ENCODE assay signal across 20 cellular contexts in genomic region chr11:123822022-123822421, GRCh38. TPM values are rescaled to one million over a fixed set of nuclear protein-coding genes. Genes with fewer than 3 reads are reported as not detected.
A peak's percentile ranks its signal among the peaks of the same experiment; 100 is the strongest.
DNase-seq lines count a peak whose midpoint lies in the region; ATAC-seq, FAIRE-seq and TF ChIP-seq lines count a peak whose summit lies in the region.
"Had no signal": no experiment of that assay in that cellular context is flagged by ENCODE, and none has a peak within 500 bp of the region (broad histone marks: within the 10 kb centered on the region; RNA-seq: fewer than 3 reads in every experiment).

No MANE protein-coding gene starts in this region.

- H3K27me3 Mint-ChIP-seq in stimulated activated memory B cell treated with anti-CD40 and anti-IgM and Interleukin-4, amounts not matched to agents 10 μg/mL and 1 μg/mL and 100 μg/mL, for 72 hours = peaks cover 23% of the 10 kb centered on the region
- H3K27me3 Mint-ChIP-seq: stimulated activated naive CD8-positive, alpha-beta T cell treated with anti-CD3 and anti-CD28 coated beads, Interleukin-15, Interleukin-2, amounts not matched to agents 100 ng/mL and 50 ng/mL, for 24 hours had no signal

- CTCF ChIA-PET in endothelial cell of umbilical vein (lab: Charles Lee) = no interaction called here

- no peak overlapping the region for H3K9ac ChIP-seq in endothelial cell of umbilical vein (replicated peaks; ENCODE audit: extremely low read depth, insufficient read depth, low read length)

- H3K36me3 ChIP-seq in endothelial cell of umbilical vein (ENCODE audit: control insufficient read depth in 2 of 2, extremely low read depth in 1 of 2, insufficient read depth in 2 of 2, low read length in 2 of 2) (no peaks in the 10 kb centered on the region), pancreas (no peaks in the 10 kb centered on the region), osteoblast (ENCODE audit: insufficient read depth, low read length) (no peaks in the 10 kb centered on the region)

- H3K4me2 ChIP-seq in endothelial cell of umbilical vein (ENCODE audit: insufficient read depth, low read length) = no peak overlapping the region
- H3K4me2 ChIP-seq in osteoblast (ENCODE audit: insufficient read depth, low read length) = no peak overlapping the region

- no peaks in the 10 kb centered on the region for H3K27me3 ChIP-seq in endothelial cell of umbilical vein (ENCODE audit: control insufficient read depth in 2 of 2, insufficient read depth in 2 of 2, low read length in 2 of 2)
- H3K27me3 ChIP-seq in pancreas = no peaks in the 10 kb centered on the region
- H3K27me3 ChIP-seq in osteoblast (ENCODE audit: insufficient read depth, low read length) = no peaks in the 10 kb centered on the region
- H3K27me3 ChIP-seq: foreskin keratinocyte had no signal

- no peaks in the 10 kb centered on the region for H3K9me1 ChIP-seq in endothelial cell of umbilical vein (replicated peaks; ENCODE audit: control insufficient read depth, extremely low read depth, insufficient read depth, low read length)

- DNase-seq in DMS53 (lab: John Stamatoyannopoulos, UW) (peak; percentile 63), endothelial cell of umbilical vein (ENCODE audit: low read depth, low spot score) (peak; percentile 27), pancreas (peak in 3 of 6 donors; percentile 22 to 73 (median 52)), NCI-H446 treated with DMSO at 0.1 percent for 48 hours (lab: John Stamatoyannopoulos, UW) (no peak), osteoblast (ENCODE audit: insufficient read length, low spot score, missing footprints) (no peak), NCI-H146 treated with DMSO at 0.1 percent for 48 hours (lab: John Stamatoyannopoulos, UW; ENCODE audit: unreplicated experiment) (no peak)
- DNase-seq: GOT3; NCI-H187 treated with DMSO at 0.1 percent for 48 hours; NCI-H526 treated with DMSO at 0.1 percent for 48 hours; stimulated activated CD4-positive, alpha-beta T cell treated with anti-CD3 and anti-CD28 coated beads, Interleukin-12 subunit alpha, Interleukin-12 subunit beta, amount 100 ng/mL, for 4 hours had no signal

- TF ChIP-seq POLR2A in endothelial cell of umbilical vein (IDR thresholded peaks at IDR 0.05; ENCODE audit: low read depth, low read length) = no peak

- POLR2A ChIA-PET in endothelial cell of umbilical vein (lab: Charles Lee) = no interaction called here

- H3K4me3 Mint-ChIP-seq in stimulated activated memory B cell treated with anti-CD40 and anti-IgM and Interleukin-4, amounts not matched to agents 10 μg/mL and 1 μg/mL and 100 μg/mL, for 72 hours = no peak overlapping the region
- H3K4me3 Mint-ChIP-seq: stimulated activated naive CD8-positive, alpha-beta T cell treated with anti-CD3 and anti-CD28 coated beads, Interleukin-15, Interleukin-2, amounts not matched to agents 100 ng/mL and 50 ng/mL, for 24 hours had no signal

- ATAC-seq in HG03175 (IDR thresholded peaks at IDR 0.05; ENCODE audit: unreplicated experiment) (peak; percentile 66), pancreas (peak; percentile 83 to 99 (median 94))
- ATAC-seq in stimulated activated memory B cell treated with anti-CD40 and anti-IgM and Interleukin-4, amounts not matched to agents 10 μg/mL and 1 μg/mL and 100 μg/mL, for 72 hours = no peak

- no peaks in the 10 kb centered on the region for H3K79me2 ChIP-seq in endothelial cell of umbilical vein (ENCODE audit: control insufficient read depth, insufficient read depth, low read length)
- no peaks in the 10 kb centered on the region for H3K79me2 ChIP-seq in osteoblast (ENCODE audit: insufficient read depth, low read length)

- H3K27ac ChIP-seq in endothelial cell of umbilical vein (ENCODE audit: insufficient read depth, low read depth, low read length) (no peak overlapping the region), pancreas (peak overlapping the region; percentile 12 to 85 (median 55)), osteoblast (ENCODE audit: low read depth, low read length) (no peak overlapping the region)
- H3K27ac ChIP-seq: foreskin keratinocyte, VCaP had no signal

- H4K20me1 ChIP-seq in endothelial cell of umbilical vein (replicated peaks; ENCODE audit: control insufficient read depth, extremely low read depth, insufficient read depth, low read length) (no peaks in the 10 kb centered on the region), osteoblast (ENCODE audit: insufficient read depth, low read length) (no peaks in the 10 kb centered on the region)

- WGBS in pancreas, 2 donors = 6 to 7% methylated on average over 2 of the region's 2 CpGs

- dilution Hi-C loops in endothelial cell of umbilical vein (cut with MboI; ENCODE audit: extremely low pct_ligation_motif_present, low sequenced_read_pairs) = no loop called here

- H2AFZ ChIP-seq in endothelial cell of umbilical vein (ENCODE audit: low read depth, low read length) = no peak overlapping the region
- no peak overlapping the region for H2AFZ ChIP-seq in osteoblast (ENCODE audit: low read length)

- FAIRE-seq in endothelial cell of umbilical vein (lab: Jason Lieb, UNC) = no peak
- FAIRE-seq in pancreas (lab: Jason Lieb, UNC) = no peak

- H3K4me1 ChIP-seq in endothelial cell of umbilical vein (ENCODE audit: control insufficient read depth, extremely low read depth, insufficient read depth, low read length) (no peaks in the 10 kb centered on the region), pancreas (peaks cover 0 to 14% (median 7%) of the 10 kb centered on the region in 3 donors), osteoblast (ENCODE audit: insufficient read depth, low read length) (no peaks in the 10 kb centered on the region)
- H3K4me1 ChIP-seq: foreskin keratinocyte had no signal

- BruUV-seq in endothelial cell of umbilical vein (replicated peaks; lab: Mats Ljungman, UMichigan) = no TSS peak

- H3K9me3 ChIP-seq in endothelial cell of umbilical vein (replicated peaks; ENCODE audit: control insufficient read depth, insufficient read depth, low read length) (no peaks in the 10 kb centered on the region), pancreas (no peaks in the 10 kb centered on the region), osteoblast (ENCODE audit: low read depth, low read length) (no peaks in the 10 kb centered on the region)

- H3K36me3 Mint-ChIP-seq in stimulated activated memory B cell treated with anti-CD40 and anti-IgM and Interleukin-4, amounts not matched to agents 10 μg/mL and 1 μg/mL and 100 μg/mL, for 72 hours = no peaks in the 10 kb centered on the region

- no peak for TF ChIP-seq CTCF in endothelial cell of umbilical vein (IDR thresholded peaks at IDR 0.05; ENCODE audit: extremely low read depth in 1 of 2, insufficient read depth in 1 of 2, low read depth in 1 of 2, low read length in 2 of 2)
- no peak for TF ChIP-seq CTCF in pancreas (IDR thresholded peaks at IDR 0.05)
- no peak for TF ChIP-seq CTCF in osteoblast (IDR thresholded peaks at IDR 0.05; ENCODE audit: extremely low read depth, low read depth, low read length)

- intact Hi-C loops in endothelial cell of umbilical vein (cut with micrococcal nuclease) = no loop called here
- intact Hi-C loops in pancreas (cut with DNase I) = no loop called here

- H3K27ac Mint-ChIP-seq in stimulated activated memory B cell treated with anti-CD40 and anti-IgM and Interleukin-4, amounts not matched to agents 10 μg/mL and 1 μg/mL and 100 μg/mL, for 72 hours = no peak overlapping the region
- H3K27ac Mint-ChIP-seq: stimulated activated naive CD8-positive, alpha-beta T cell treated with anti-CD3 and anti-CD28 coated beads, Interleukin-15, Interleukin-2, amounts not matched to agents 100 ng/mL and 50 ng/mL, for 24 hours had no signal

- no peaks in the 10 kb centered on the region for H3K9me3 Mint-ChIP-seq in stimulated activated memory B cell treated with anti-CD40 and anti-IgM and Interleukin-4, amounts not matched to agents 10 μg/mL and 1 μg/mL and 100 μg/mL, for 72 hours
- H3K9me3 Mint-ChIP-seq: stimulated activated naive CD8-positive, alpha-beta T cell treated with anti-CD3 and anti-CD28 coated beads, Interleukin-15, Interleukin-2, amounts not matched to agents 100 ng/mL and 50 ng/mL, for 24 hours had no signal

- no peak overlapping the region for H3K4me3 ChIP-seq in endothelial cell of umbilical vein (replicated peaks in 1 of 3; ENCODE audit: insufficient read depth in 1 of 3, low read depth in 1 of 3, low read length in 3 of 3)
- no peak overlapping the region for H3K4me3 ChIP-seq in pancreas
- H3K4me3 ChIP-seq in osteoblast (ENCODE audit: insufficient read depth, low read length) = no peak overlapping the region
- H3K4me3 ChIP-seq: lung had no signal

- no peaks in the 10 kb centered on the region for H3K4me1 Mint-ChIP-seq in stimulated activated memory B cell treated with anti-CD40 and anti-IgM and Interleukin-4, amounts not matched to agents 10 μg/mL and 1 μg/mL and 100 μg/mL, for 72 hours

TF ChIP-seq in endothelial cell of umbilical vein, 7 proteins besides CTCF, POLR2A, EP300 and RAD21:
- TF ChIP-seq FOS (IDR thresholded peaks at IDR 0.05; ENCODE audit: borderline replicate concordance, insufficient read depth, low read length) (no peak), MYC (IDR thresholded peaks at IDR 0.05; ENCODE audit: low read depth, low read length) (no peak), MAX (IDR thresholded peaks at IDR 0.05; ENCODE audit: insufficient read depth, insufficient read length) (no peak), EZH2 (IDR thresholded peaks at IDR 0.05; ENCODE audit: borderline replicate concordance, low read depth, low read length, severe bottlenecking) (no peak), GATA2 (IDR thresholded peaks at IDR 0.05; ENCODE audit: insufficient read depth, insufficient read length, low read depth, low read length) (no peak), JUN (IDR thresholded peaks at IDR 0.05; ENCODE audit: borderline replicate concordance, insufficient read depth, insufficient read length, low read depth) (no peak), POLR2AphosphoS5 (IDR thresholded peaks at IDR 0.05; ENCODE audit: insufficient read depth, low read depth, low read length) (no peak)

RNA-seq across cellular contexts. Expression of gene OR6M1, which starts 15.9 kb away (rescaled TPM):
- not detected in 2 replicates for total RNA-seq in endothelial cell of umbilical vein
- not detected in 2 replicates for polyA plus RNA-seq in endothelial cell of umbilical vein
- not detected in 2 replicates for polyA plus RNA-seq in endothelial cell of umbilical vein (2011; cell fraction: cytosol; rRNA removed)
- polyA plus RNA-seq in endothelial cell of umbilical vein (2011; cell fraction: nucleus; rRNA removed) = not detected in 2 replicates
- polyA plus RNA-seq in endothelial cell of umbilical vein (2012) = not detected in 2 replicates
- not detected in 2 replicates for polyA minus RNA-seq in endothelial cell of umbilical vein
- not detected for polyA minus RNA-seq in endothelial cell of umbilical vein (2011; cell fraction: cytosol; rRNA and poly(A)+ RNA removed)
- not detected in 2 replicates for polyA minus RNA-seq in endothelial cell of umbilical vein (2011; cell fraction: nucleus; rRNA and poly(A)+ RNA removed)
- not detected for total RNA-seq in pancreas
- polyA plus RNA-seq in pancreas = not detected
- total RNA-seq in osteoblast = not detected in 2 replicates
- total RNA-seq: foreskin keratinocyte, HT-29, lung, MCF 10A, omental fat pad had no signal
- polyA plus RNA-seq: adipose tissue, foreskin keratinocyte, lung had no signal

Comparison
In these comparisons a context has a peak if more than half of its experiments do, and no peak if none do; other contexts are left out.
1. DNase-seq: peak in DMS53 (single experiment) and endothelial cell of umbilical vein (single experiment); none in NCI-H446 treated with DMSO at 0.1 percent for 48 hours (single experiment), osteoblast (single experiment) and NCI-H146 treated with DMSO at 0.1 percent for 48 hours (single experiment).
2. H3K27ac ChIP-seq: peak in pancreas (4 of 4); none in endothelial cell of umbilical vein (single experiment) and osteoblast (single experiment).